Comparison of ENCODE assay signal across 7 cellular contexts in genomic region chr2:166128156-166128505, GRCh38. TPM values are rescaled to one million over a fixed set of nuclear protein-coding genes. Genes with fewer than 3 reads are reported as not detected.
DNase-seq lines count a peak whose midpoint lies in the region; ATAC-seq, FAIRE-seq and TF ChIP-seq lines count a peak whose summit lies in the region.

No MANE protein-coding gene starts in this region.

- BruUV-seq in Panc1 (replicated peaks; lab: Mats Ljungman, UMichigan): no TSS peak

- no peaks in the 10 kb centered on the region for H3K9me3 ChIP-seq in CD4-positive, alpha-beta T cell (ENCODE audit: control insufficient read depth, low read length)
- H3K9me3 ChIP-seq in Panc1 (ENCODE audit: control insufficient read depth, insufficient read depth, low read depth, low read length): no peaks in the 10 kb centered on the region

- CTCF ChIA-PET in CD4-positive, alpha-beta T cell (lab: Charles Lee): interaction anchor here (0.6 to 1.9 kb wide), 5 partner anchors 12 to 933 kb away, joined by 3 to 5 read pairs (median 3); no protein-coding TSS in a partner anchor
- CTCF ChIA-PET in Panc1 (lab: Charles Lee): interaction anchor here (0.6 to 1.3 kb wide), 3 partner anchors 22 to 174 kb away, joined by 3 to 10 read pairs (median 3); partner anchors contain the start of gene TTC21B

- H3K36me3 Mint-ChIP-seq in CD4-positive, alpha-beta T cell (ENCODE audit: low read depth): no peaks in the 10 kb centered on the region
- no peaks in the 10 kb centered on the region for H3K36me3 Mint-ChIP-seq in T-helper 2 cell treated with Interferon-gamma antibody and Interleukin-4, amounts not matched to agents 5 μg/mL and 100 μg/mL, for 36 hours (ENCODE audit: low read depth)

- peak; percentile 18 for FAIRE-seq in colon (lab: Jason Lieb, UNC)

- H3K9me3 Mint-ChIP-seq in CD4-positive, alpha-beta T cell: no peaks in the 10 kb centered on the region
- H3K9me3 Mint-ChIP-seq in T-helper 2 cell treated with Interferon-gamma antibody and Interleukin-4, amounts not matched to agents 5 μg/mL and 100 μg/mL, for 36 hours: no peaks in the 10 kb centered on the region

- no peaks in the 10 kb centered on the region for H3K4me1 Mint-ChIP-seq in CD4-positive, alpha-beta T cell (ENCODE audit: low read depth)
- peaks cover 1% of the 10 kb centered on the region for H3K4me1 Mint-ChIP-seq in T-helper 2 cell treated with Interferon-gamma antibody and Interleukin-4, amounts not matched to agents 5 μg/mL and 100 μg/mL, for 36 hours (ENCODE audit: low read depth)

- ATAC-seq in CD4-positive, alpha-beta T cell (ENCODE audit: poor library complexity): no peak
- no peak for ATAC-seq in Panc1

- POLR2A ChIA-PET in CD4-positive, alpha-beta T cell (lab: Charles Lee): interaction anchor here (0.8 kb wide), 1 partner anchor 173 kb away, joined by 3 read pairs; no protein-coding TSS in a partner anchor
- POLR2A ChIA-PET in Panc1 (lab: Charles Lee): no interaction called here

- no peak overlapping the region for H3K4me3 Mint-ChIP-seq in CD4-positive, alpha-beta T cell
- H3K4me3 Mint-ChIP-seq in T-helper 2 cell treated with Interferon-gamma antibody and Interleukin-4, amounts not matched to agents 5 μg/mL and 100 μg/mL, for 36 hours: no peak overlapping the region

- no peaks in the 10 kb centered on the region for H3K4me1 ChIP-seq in Panc1 (ENCODE audit: control insufficient read depth, insufficient read depth, low read length)

- H3K27ac ChIP-seq in CD4-positive, alpha-beta T cell (ENCODE audit: low read depth, low read length): no peak overlapping the region
- H3K27ac ChIP-seq in Panc1 (ENCODE audit: low read length): no peak overlapping the region

- H3K4me3 ChIP-seq in Panc1 (ENCODE audit: low read depth in 2 of 2, low read length in 2 of 2): no peak overlapping the region
- no peak overlapping the region for H3K4me3 ChIP-seq in foreskin fibroblast (ENCODE audit: low read depth in 1 of 2, low read length in 2 of 2)

- peak; percentile 18 for TF ChIP-seq CTCF in CD4-positive, alpha-beta T cell (IDR thresholded peaks at IDR 0.05)
- peak; percentile 37; the same call in 1 of the 2 replicates for TF ChIP-seq CTCF in Panc1 (IDR thresholded peaks at IDR 0.05)
- no peak for TF ChIP-seq CTCF in foreskin fibroblast (IDR thresholded peaks at IDR 0.05; ENCODE audit: low read depth, low read length)

- H3K36me3 ChIP-seq in Panc1 (ENCODE audit: control insufficient read depth, insufficient read depth, low read length): no peaks in the 10 kb centered on the region

- H3K27ac Mint-ChIP-seq in CD4-positive, alpha-beta T cell: no peak overlapping the region
- no peak overlapping the region for H3K27ac Mint-ChIP-seq in T-helper 2 cell treated with Interferon-gamma antibody and Interleukin-4, amounts not matched to agents 5 μg/mL and 100 μg/mL, for 36 hours

- in situ Hi-C loops in Panc1 (cut with HindIII; ENCODE audit: low pct_unique_long_range_greater_than_20kb, low sequenced_read_pairs): no loop called here

- intact Hi-C loops in CD4-positive, alpha-beta T cell (cut with DNase I, micrococcal nuclease): loop anchor here (2.0 to 10.0 kb wide), 6 partner anchors 173 to 1135 kb away; partner anchors contain the start of gene TTC21B (in 1 of the 2)
- intact Hi-C loops in Panc1 (cut with micrococcal nuclease; ENCODE audit: unreplicated experiment): loop anchor here (1.0 kb wide), 2 partner anchors 71 to 174 kb away; no protein-coding TSS in a partner anchor

- peaks cover 26% of the 10 kb centered on the region for H3K27me3 Mint-ChIP-seq in CD4-positive, alpha-beta T cell
- peaks cover 6% of the 10 kb centered on the region for H3K27me3 Mint-ChIP-seq in T-helper 2 cell treated with Interferon-gamma antibody and Interleukin-4, amounts not matched to agents 5 μg/mL and 100 μg/mL, for 36 hours (ENCODE audit: low read depth)

- H3K27me3 ChIP-seq in CD4-positive, alpha-beta T cell (ENCODE audit: control insufficient read depth, insufficient read depth, low read length): peaks cover 8% of the 10 kb centered on the region
- H3K27me3 ChIP-seq in Panc1 (ENCODE audit: control insufficient read depth, insufficient read depth, low read length): peaks cover 3% of the 10 kb centered on the region

- no peak for DNase-seq in CD4-positive, alpha-beta T cell
- DNase-seq in Panc1 (ENCODE audit: low read depth, low spot score) (no peak), foreskin fibroblast (no peak), NCI-H187 treated with DMSO at 0.1 percent for 48 hours (lab: John Stamatoyannopoulos, UW) (no peak), NCI-H345 treated with DMSO at 0.1 percent for 48 hours (lab: John Stamatoyannopoulos, UW; ENCODE audit: unreplicated experiment) (no peak)
- no peak for DNase-seq in T-helper 2 cell treated with Interferon-gamma antibody and Interleukin-4, amounts not matched to agents 5 μg/mL and 100 μg/mL, for 36 hours (ENCODE audit: low spot score)

RNA-seq across cellular contexts. Expression of gene SCN1A, which starts 0.3 kb away (rescaled TPM):
- not detected for total RNA-seq in CD4-positive, alpha-beta T cell
- total RNA-seq in Panc1 (2021; ENCODE audit: unreplicated experiment): not detected
- polyA plus RNA-seq in Panc1 (2012; ENCODE audit: insufficient read length): not detected
